In the genomic region with DNA sequence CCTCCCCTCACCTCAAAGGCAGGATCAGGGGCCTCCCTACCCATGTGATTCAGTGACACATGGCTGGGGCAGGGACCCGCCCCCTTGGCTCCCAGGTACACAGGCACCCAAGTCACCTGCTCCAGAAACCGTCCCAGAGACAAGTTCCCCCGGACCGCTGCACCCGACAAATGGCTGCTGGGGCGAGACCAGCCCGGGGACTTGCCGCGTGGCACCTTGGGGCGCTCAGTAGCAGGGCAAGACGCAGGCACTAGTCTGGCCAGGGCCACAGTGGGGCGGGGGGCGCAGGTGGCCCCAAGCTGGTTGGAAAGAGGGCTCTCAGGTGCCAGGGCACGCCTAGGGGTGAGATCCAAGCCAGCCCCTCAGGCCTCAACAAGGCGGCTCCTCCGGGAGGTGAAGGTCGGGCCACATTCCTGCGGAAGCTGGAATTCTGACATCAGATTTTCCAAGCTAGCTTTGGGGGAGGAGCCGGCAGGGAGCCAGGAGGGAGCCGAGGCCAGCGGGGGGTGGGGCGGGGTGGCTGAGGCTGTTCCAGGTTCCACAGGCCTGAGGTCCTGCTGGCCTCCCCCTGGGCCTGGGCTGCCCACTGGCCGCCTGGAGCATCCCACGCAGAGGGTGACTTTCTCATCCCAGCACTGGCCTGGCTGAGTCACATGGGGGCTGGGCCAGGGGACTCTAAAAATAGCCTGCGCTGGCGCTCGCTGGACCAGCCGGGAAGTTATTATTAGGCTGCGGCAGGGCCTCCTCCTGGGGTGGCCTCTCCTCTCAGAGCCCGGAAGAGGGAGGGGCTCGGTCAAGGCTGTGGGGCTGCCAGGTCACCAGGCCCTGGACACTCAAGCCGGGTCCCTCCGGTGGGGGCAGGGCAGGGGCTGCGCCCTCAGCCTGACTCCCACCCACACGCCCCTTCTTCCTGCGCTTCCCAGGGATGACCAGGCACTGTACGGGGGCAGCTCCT, we compare ENCODE assay signal across 9 cellular contexts. TPM values are rescaled to one million over a fixed set of nuclear protein-coding genes. Genes with fewer than 3 reads are reported as not detected.
DNase-seq lines count a peak whose midpoint lies in the region; ATAC-seq and TF ChIP-seq lines count a peak whose summit lies in the region.
"Had no signal": no experiment of that assay in that cellular context is flagged by ENCODE, and none has a peak within 500 bp of the region (broad histone marks: within the 10 kb centered on the region; RNA-seq: fewer than 3 reads in every experiment).

No MANE protein-coding gene starts in this region.

- H3K36me3 ChIP-seq in GM23338 (ENCODE audit: insufficient read depth), result no peaks in the 10 kb centered on the region
- H3K36me3 ChIP-seq in SJCRH30, result no peaks in the 10 kb centered on the region

- H3K9me3 Mint-ChIP-seq in GM23338, result no peaks in the 10 kb centered on the region
- H3K9me3 Mint-ChIP-seq: T-helper 1 cell treated with Interleukin-12 subunit alpha and Interleukin-12 subunit beta and Interleukin-4 antibody, amounts not matched to agents 30 μg/mL and 1 μg/mL, for 36 hours had no signal

- 0 out of 2 replicates have a peak, but pooled peaks cover 4% of the 10 kb centered on the region for H3F3A ChIP-seq in GM23338 (replicated peaks; ENCODE audit: low read depth)

- DNase-seq in GM23338 (ENCODE audit: low spot score) (peak; percentile 94), SJCRH30 (peak; percentile 70 to 76), fibroblast of pulmonary artery (ENCODE audit: low read depth) (peak; percentile 96), myocyte (ENCODE audit: low read depth) (peak; percentile 97), NCI-H524 (lab: John Stamatoyannopoulos, UW) (no peak)

- H3K27ac Mint-ChIP-seq in GM23338, result peak overlapping the region; percentile 78
- H3K27ac Mint-ChIP-seq: T-helper 1 cell treated with Interleukin-12 subunit alpha and Interleukin-12 subunit beta and Interleukin-4 antibody, amounts not matched to agents 30 μg/mL and 1 μg/mL, for 36 hours had no signal

- H3K4me3 ChIP-seq in GM23338 (peak overlapping the region; percentile 67), SJCRH30 (peak overlapping the region; percentile 21), fibroblast of pulmonary artery (replicated peaks; ENCODE audit: low read depth, low read length) (no peak overlapping the region)

- H3K9me2 ChIP-seq in GM23338 (ENCODE audit: insufficient read depth), result no peaks in the 10 kb centered on the region

- no peaks in the 10 kb centered on the region for H3K9me3 ChIP-seq in SJCRH30 (replicated peaks)

- no peak for TF ChIP-seq CTCF in GM23338 (conservative IDR thresholded peaks at IDR 0.05; ENCODE audit: low read depth in 2 of 2)
- TF ChIP-seq CTCF in fibroblast of pulmonary artery (IDR thresholded peaks at IDR 0.05; ENCODE audit: low read length, missing control alignments), result no peak

- peak overlapping the region; percentile 90 for H3K4me3 Mint-ChIP-seq in GM23338
- H3K4me3 Mint-ChIP-seq: T-helper 1 cell treated with Interleukin-12 subunit alpha and Interleukin-12 subunit beta and Interleukin-4 antibody, amounts not matched to agents 30 μg/mL and 1 μg/mL, for 36 hours had no signal

- peaks cover 10% of the 10 kb centered on the region; the same call in 1 of the 2 replicates for H3K27me3 ChIP-seq in GM23338 (ENCODE audit: insufficient read depth)
- H3K27me3 ChIP-seq in SJCRH30, result no peaks in the 10 kb centered on the region; the same call in 1 of the 2 replicates

- H4K20me1 ChIP-seq in GM23338 (replicated peaks; ENCODE audit: insufficient read depth), result no peaks in the 10 kb centered on the region

- no peaks in the 10 kb centered on the region for H3K36me3 Mint-ChIP-seq in GM23338 (ENCODE audit: low read depth)

- peaks cover 26% of the 10 kb centered on the region for H3K4me1 ChIP-seq in GM23338 (ENCODE audit: insufficient read depth)
- H3K4me1 ChIP-seq in SJCRH30, result peaks cover 12% of the 10 kb centered on the region; the same call in 1 of the 2 replicates

- H3K27me3 Mint-ChIP-seq in GM23338 (ENCODE audit: insufficient read depth, low read depth, poor library complexity), result peaks cover 31% of the 10 kb centered on the region

- peak overlapping the region; percentile 63; the same call in 1 of the 2 replicates for H2AFZ ChIP-seq in GM23338

- ATAC-seq in GM23338 (peak; percentile 46), GM18909 (IDR thresholded peaks at IDR 0.05; ENCODE audit: poor library complexity, unreplicated experiment) (no peak), GM18873 (IDR thresholded peaks at IDR 0.05; ENCODE audit: low FRiP score, unreplicated experiment) (no peak), HG03520 (IDR thresholded peaks at IDR 0.05; ENCODE audit: unreplicated experiment) (no peak)

- peaks cover 30% of the 10 kb centered on the region for H3K4me1 Mint-ChIP-seq in GM23338

- H3K4me2 ChIP-seq in GM23338, result peak overlapping the region; percentile 93

- H3K79me2 ChIP-seq in GM23338 (replicated peaks; ENCODE audit: insufficient read depth), result no peaks in the 10 kb centered on the region

- H3K27ac ChIP-seq in GM23338 (ENCODE audit: low read depth) (peak overlapping the region; percentile 87; the same call in 1 of the 2 replicates), SJCRH30 (peak overlapping the region; percentile 12; the same call in 1 of the 2 replicates)

TF ChIP-seq in GM23338, 12 proteins besides CTCF, POLR2A, EP300 and RAD21 (continues in another document):
- TF ChIP-seq ZNF114 (CRISPR knock-in tag; IDR thresholded peaks at IDR 0.05), result no peak
- TF ChIP-seq EZH2 (IDR thresholded peaks at IDR 0.05; ENCODE audit: low read depth, unreplicated experiment), result no peak
- TF ChIP-seq, protein P1, sequence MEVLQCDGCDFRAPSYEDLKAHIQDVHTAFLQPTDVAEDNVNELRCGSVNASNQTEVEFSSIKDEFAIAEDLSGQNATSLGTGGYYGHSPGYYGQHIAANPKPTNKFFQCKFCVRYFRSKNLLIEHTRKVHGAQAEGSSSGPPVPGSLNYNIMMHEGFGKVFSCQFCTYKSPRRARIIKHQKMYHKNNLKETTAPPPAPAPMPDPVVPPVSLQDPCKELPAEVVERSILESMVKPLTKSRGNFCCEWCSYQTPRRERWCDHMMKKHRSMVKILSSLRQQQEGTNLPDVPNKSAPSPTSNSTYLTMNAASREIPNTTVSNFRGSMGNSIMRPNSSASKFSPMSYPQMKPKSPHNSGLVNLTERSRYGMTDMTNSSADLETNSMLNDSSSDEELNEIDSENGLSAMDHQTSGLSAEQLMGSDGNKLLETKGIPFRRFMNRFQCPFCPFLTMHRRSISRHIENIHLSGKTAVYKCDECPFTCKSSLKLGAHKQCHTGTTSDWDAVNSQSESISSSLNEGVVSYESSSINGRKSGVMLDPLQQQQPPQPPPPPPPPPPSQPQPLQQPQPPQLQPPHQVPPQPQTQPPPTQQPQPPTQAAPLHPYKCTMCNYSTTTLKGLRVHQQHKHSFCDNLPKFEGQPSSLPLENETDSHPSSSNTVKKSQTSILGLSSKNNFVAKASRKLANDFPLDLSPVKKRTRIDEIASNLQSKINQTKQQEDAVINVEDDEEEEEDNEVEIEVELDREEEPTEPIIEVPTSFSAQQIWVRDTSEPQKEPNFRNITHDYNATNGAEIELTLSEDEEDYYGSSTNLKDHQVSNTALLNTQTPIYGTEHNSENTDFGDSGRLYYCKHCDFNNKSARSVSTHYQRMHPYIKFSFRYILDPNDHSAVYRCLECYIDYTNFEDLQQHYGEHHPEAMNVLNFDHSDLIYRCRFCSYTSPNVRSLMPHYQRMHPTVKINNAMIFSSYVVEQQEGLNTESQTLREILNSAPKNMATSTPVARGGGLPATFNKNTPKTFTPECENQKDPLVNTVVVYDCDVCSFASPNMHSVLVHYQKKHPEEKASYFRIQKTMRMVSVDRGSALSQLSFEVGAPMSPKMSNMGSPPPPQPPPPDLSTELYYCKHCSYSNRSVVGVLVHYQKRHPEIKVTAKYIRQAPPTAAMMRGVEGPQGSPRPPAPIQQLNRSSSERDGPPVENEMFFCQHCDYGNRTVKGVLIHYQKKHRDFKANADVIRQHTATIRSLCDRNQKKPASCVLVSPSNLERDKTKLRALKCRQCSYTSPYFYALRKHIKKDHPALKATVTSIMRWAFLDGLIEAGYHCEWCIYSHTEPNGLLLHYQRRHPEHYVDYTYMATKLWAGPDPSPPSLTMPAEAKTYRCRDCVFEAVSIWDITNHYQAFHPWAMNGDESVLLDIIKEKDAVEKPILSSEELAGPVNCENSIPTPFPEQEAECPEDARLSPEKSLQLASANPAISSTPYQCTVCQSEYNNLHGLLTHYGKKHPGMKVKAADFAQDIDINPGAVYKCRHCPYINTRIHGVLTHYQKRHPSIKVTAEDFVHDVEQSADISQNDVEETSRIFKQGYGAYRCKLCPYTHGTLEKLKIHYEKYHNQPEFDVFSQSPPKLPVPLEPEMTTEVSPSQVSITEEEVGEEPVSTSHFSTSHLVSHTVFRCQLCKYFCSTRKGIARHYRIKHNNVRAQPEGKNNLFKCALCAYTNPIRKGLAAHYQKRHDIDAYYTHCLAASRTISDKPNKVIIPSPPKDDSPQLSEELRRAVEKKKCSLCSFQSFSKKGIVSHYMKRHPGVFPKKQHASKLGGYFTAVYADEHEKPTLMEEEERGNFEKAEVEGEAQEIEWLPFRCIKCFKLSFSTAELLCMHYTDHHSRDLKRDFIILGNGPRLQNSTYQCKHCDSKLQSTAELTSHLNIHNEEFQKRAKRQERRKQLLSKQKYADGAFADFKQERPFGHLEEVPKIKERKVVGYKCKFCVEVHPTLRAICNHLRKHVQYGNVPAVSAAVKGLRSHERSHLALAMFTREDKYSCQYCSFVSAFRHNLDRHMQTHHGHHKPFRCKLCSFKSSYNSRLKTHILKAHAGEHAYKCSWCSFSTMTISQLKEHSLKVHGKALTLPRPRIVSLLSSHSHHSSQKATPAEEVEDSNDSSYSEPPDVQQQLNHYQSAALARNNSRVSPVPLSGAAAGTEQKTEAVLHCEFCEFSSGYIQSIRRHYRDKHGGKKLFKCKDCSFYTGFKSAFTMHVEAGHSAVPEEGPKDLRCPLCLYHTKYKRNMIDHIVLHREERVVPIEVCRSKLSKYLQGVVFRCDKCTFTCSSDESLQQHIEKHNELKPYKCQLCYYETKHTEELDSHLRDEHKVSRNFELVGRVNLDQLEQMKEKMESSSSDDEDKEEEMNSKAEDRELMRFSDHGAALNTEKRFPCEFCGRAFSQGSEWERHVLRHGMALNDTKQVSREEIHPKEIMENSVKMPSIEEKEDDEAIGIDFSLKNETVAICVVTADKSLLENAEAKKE (CRISPR knock-in tag; IDR thresholded peaks at IDR 0.05), result no peak

RNA-seq across cellular contexts. Expression of gene INPP5A, which starts 20.5 kb away (rescaled TPM):
- 40.6 and 42.5 TPM in 2 replicates for total RNA-seq in GM23338 (2014; rRNA removed; shearing (Covaris generic))
- polyA plus RNA-seq in GM23338 (2016; fragmentation: Nextera tagmentation; extraction: Ambion mirVana), result 5.6 and 5.9 TPM in 2 replicates
- total RNA-seq in SJCRH30 (2014; rRNA removed; shearing (Covaris generic)), result 18.9 and 22.4 TPM in 2 replicates
- total RNA-seq in myocyte, result 15.8 and 48.6 TPM in 2 replicates
- polyA plus RNA-seq in myocyte (2012), result 11.0 TPM

Comparison
In these comparisons a context has a peak if more than half of its experiments do, and no peak if none do; other contexts are left out.
1. DNase-seq: peak in GM23338 (single experiment), SJCRH30 (2 of 2), fibroblast of pulmonary artery (single experiment) and myocyte (single experiment); none in NCI-H524 (0 of 2).